ENCODE assay signal across 1 cellular context in genomic region chr19:29106353-29106885, GRCh38.
TF ChIP-seq lines count a peak whose summit lies in the region.

No MANE protein-coding gene starts in this region.

TF ChIP-seq in GM23338, 12 proteins besides CTCF, POLR2A, EP300 and RAD21 (continued from another document):
- no peak for TF ChIP-seq ZNF462 (CRISPR knock-in tag; IDR thresholded peaks at IDR 0.05)
- no peak for TF ChIP-seq EZH2 (IDR thresholded peaks at IDR 0.05; ENCODE audit: low read depth, unreplicated experiment)
- no peak for TF ChIP-seq REST (IDR thresholded peaks at IDR 0.05; ENCODE audit: unreplicated experiment)
- TF ChIP-seq JUNB (IDR thresholded peaks at IDR 0.05; ENCODE audit: unreplicated experiment): no peak
- no peak for TF ChIP-seq POLR2AphosphoS5 (IDR thresholded peaks at IDR 0.05; ENCODE audit: low read depth)
- TF ChIP-seq CREB1 (CRISPR knock-in tag; IDR thresholded peaks at IDR 0.05; ENCODE audit: low read depth): no peak
- no peak for TF ChIP-seq ZNF331 (CRISPR knock-in tag; IDR thresholded peaks at IDR 0.05; ENCODE audit: low read depth)
